ENCODE assay signal across 8 cellular contexts in the genomic region with DNA sequence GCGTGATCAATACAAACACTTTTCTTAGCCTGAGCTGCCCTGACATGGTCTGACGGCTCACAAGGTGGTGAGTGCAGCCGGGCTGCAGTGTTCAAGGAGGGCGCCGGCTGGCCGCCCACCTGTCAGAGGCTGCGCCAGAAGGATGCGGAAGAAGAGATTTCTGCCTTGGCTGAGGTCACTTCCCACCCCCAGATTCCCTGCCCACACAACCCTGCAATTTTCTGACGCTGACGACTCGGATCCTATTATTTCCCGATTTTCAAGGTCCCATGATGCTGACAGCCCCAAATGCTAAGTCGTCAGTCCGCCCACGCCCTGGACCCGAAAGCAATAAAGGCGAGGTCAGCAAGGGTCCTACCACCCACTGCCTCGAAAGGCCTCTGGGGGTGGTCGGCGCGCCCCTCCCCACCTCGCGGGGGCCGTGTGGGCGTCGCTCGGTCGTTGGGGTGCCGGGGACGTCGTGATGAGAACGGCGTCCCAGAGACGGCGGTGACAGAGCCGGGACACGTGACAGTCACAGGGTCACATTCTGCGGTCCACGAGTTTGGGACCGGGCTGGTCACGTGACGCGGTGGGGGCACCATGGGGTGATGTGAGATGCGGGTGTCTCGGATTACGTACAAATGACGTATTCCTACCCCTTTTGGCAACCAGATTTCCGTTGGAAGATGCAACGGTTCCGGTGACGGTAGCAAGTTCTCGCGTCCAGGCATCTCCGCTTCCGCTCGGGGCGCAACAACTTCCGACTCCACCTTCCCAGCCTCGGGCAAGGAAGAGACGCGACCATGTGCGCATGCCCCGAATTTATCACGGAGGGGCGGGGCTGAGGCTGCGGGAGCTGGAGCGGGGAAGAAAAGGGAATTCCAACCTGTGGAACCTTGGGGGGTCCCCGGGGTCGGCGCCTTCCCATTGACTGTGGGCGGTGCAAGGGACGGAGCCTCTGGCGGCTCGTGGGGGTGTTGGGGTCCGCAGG. TPM values are rescaled to one million over a fixed set of nuclear protein-coding genes. Genes with fewer than 3 reads are reported as not detected.
A peak's percentile ranks its signal among the peaks of the same experiment; 100 is the strongest.
DNase-seq lines count a peak whose midpoint lies in the region; ATAC-seq and TF ChIP-seq lines count a peak whose summit lies in the region.

A gene with protein sequence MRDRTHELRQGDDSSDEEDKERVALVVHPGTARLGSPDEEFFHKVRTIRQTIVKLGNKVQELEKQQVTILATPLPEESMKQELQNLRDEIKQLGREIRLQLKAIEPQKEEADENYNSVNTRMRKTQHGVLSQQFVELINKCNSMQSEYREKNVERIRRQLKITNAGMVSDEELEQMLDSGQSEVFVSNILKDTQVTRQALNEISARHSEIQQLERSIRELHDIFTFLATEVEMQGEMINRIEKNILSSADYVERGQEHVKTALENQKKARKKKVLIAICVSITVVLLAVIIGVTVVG (plus strand): TSS at position 823 of the 973 bp plus-strand sequence. CDS start 248 bp downstream, outside the sequence.

- peaks cover 18% of the 10 kb centered on the region for H3K4me1 ChIP-seq in CD8-positive, alpha-beta T cell (ENCODE audit: insufficient read depth, low read length)
- peaks cover 6% of the 10 kb centered on the region for H3K4me1 ChIP-seq in effector memory CD4-positive, alpha-beta T cell (ENCODE audit: control insufficient read depth, insufficient read depth, low read length, poor library complexity, severe bottlenecking)

- H3K27ac Mint-ChIP-seq in CD8-positive, alpha-beta T cell = peak within 1 kb of the TSS; percentile 99

- peak within 1 kb of the TSS; percentile 98 for H3K27ac ChIP-seq in CD8-positive, alpha-beta T cell (ENCODE audit: low read depth, low read length)
- H3K27ac ChIP-seq in effector memory CD4-positive, alpha-beta T cell (ENCODE audit: insufficient read depth, low read length, poor library complexity, severe bottlenecking) = peak within 1 kb of the TSS; percentile 88

- CTCF ChIA-PET in CD8-positive, alpha-beta T cell (lab: Charles Lee) = interaction anchor here (1.3 kb wide), 1 partner anchor 52 kb away, joined by 3 read pairs; no protein-coding TSS in a partner anchor
- CTCF ChIA-PET in activated CD8-positive, alpha-beta memory T cell treated with anti-CD3 and anti-CD28 coated beads for 36 hours (lab: Charles Lee) = interaction anchor here (1.0 kb wide), 1 partner anchor 48 kb away, joined by 3 read pairs; a partner anchor contains a TSS

- intact Hi-C loops in CD8-positive, alpha-beta T cell (cut with DNase I, micrococcal nuclease) = loop anchor here (1.0 to 5.0 kb wide), 14 partner anchors 23 to 426 kb away; a partner anchor contains a TSS

- H3K36me3 ChIP-seq in CD8-positive, alpha-beta T cell (ENCODE audit: insufficient read depth, low read length) = peaks cover 19% of the 10 kb centered on the region
- H3K36me3 ChIP-seq in effector memory CD4-positive, alpha-beta T cell (ENCODE audit: control insufficient read depth, insufficient read depth, low read length) = peaks cover 13% of the 10 kb centered on the region

- ATAC-seq in CD8-positive, alpha-beta T cell = peak; percentile 73
- ATAC-seq in GM19468 (IDR thresholded peaks at IDR 0.05; ENCODE audit: extremely low read depth, unreplicated experiment) = peak; percentile 71

- peak within 1 kb of the TSS; percentile 98 for H3K4me3 Mint-ChIP-seq in CD8-positive, alpha-beta T cell

- H3K4me1 Mint-ChIP-seq in CD8-positive, alpha-beta T cell (ENCODE audit: low read depth) = peaks cover 28% of the 10 kb centered on the region

- H3K27me3 ChIP-seq in CD8-positive, alpha-beta T cell (ENCODE audit: insufficient read depth, low read length) = no peaks in the 10 kb centered on the region
- no peaks in the 10 kb centered on the region for H3K27me3 ChIP-seq in effector memory CD4-positive, alpha-beta T cell (replicated peaks; ENCODE audit: control insufficient read depth, insufficient read depth, low read length, poor library complexity, severe bottlenecking)

- peak within 1 kb of the TSS; percentile 88 for H3K4me3 ChIP-seq in CD8-positive, alpha-beta T cell (ENCODE audit: low read depth, low read length)
- H3K4me3 ChIP-seq in effector memory CD4-positive, alpha-beta T cell (ENCODE audit: insufficient read depth, low read depth, low read length, poor library complexity, severe bottlenecking) = peak within 1 kb of the TSS; percentile 93

- no peak for TF ChIP-seq CTCF in CD8-positive, alpha-beta T cell (IDR thresholded peaks at IDR 0.05)

- no peaks in the 10 kb centered on the region for H3K27me3 Mint-ChIP-seq in CD8-positive, alpha-beta T cell (ENCODE audit: low read depth)

- POLR2A ChIA-PET in CD8-positive, alpha-beta T cell (lab: Charles Lee) = interaction anchor here (0.5 to 3.6 kb wide), 4 partner anchors 25 to 148 kb away, joined by 4 to 26 read pairs (median 5); a partner anchor contains a TSS
- POLR2A ChIA-PET in activated CD8-positive, alpha-beta memory T cell treated with anti-CD3 and anti-CD28 coated beads for 36 hours (lab: Charles Lee) = interaction anchor here (0.5 to 1.5 kb wide), 4 partner anchors 84 to 427 kb away, joined by 3 to 4 read pairs (median 3); a partner anchor contains a TSS

- peak; percentile 93 to 99 (median 96) for DNase-seq in CD8-positive, alpha-beta T cell
- peak; percentile 89 for DNase-seq in HS-5 (ENCODE audit: low read depth)
- peak; percentile 96 for DNase-seq in NK-92 treated with Interleukin-12 subunit alpha and Interleukin-12 subunit beta, amount 100 ng/mL, for 24 hours (lab: John Stamatoyannopoulos, UW)
- peak; percentile 97 to 98 (median 98) for DNase-seq in effector memory CD4-positive, alpha-beta T cell
- DNase-seq in medulla oblongata (ENCODE audit: extremely low spot score) = peak; percentile 100
- DNase-seq in stimulated activated CD8-positive, alpha-beta memory T cell treated with anti-CD3 and anti-CD28 coated beads, Interleukin-12 subunit alpha, Interleukin-12 subunit beta, amount 100 ng/mL, for 1 hour (ENCODE audit: low read depth) = peak; percentile 98

- no peaks in the 10 kb centered on the region for H3K9me3 ChIP-seq in CD8-positive, alpha-beta T cell (ENCODE audit: low read length)
- no peaks in the 10 kb centered on the region for H3K9me3 ChIP-seq in effector memory CD4-positive, alpha-beta T cell (ENCODE audit: control insufficient read depth, low read length)

- H3K9me3 Mint-ChIP-seq in CD8-positive, alpha-beta T cell = no peaks in the 10 kb centered on the region

- peaks cover 27% of the 10 kb centered on the region for H3K36me3 Mint-ChIP-seq in CD8-positive, alpha-beta T cell

RNA-seq across cellular contexts. Expression of the gene that starts here (rescaled TPM):
- total RNA-seq in CD8-positive, alpha-beta T cell = 10 to 100 TPM; 63.8 to 69.9 TPM
- 10 to 100 TPM; 40.0 to 41.2 TPM for total RNA-seq in activated CD8-positive, alpha-beta memory T cell treated with anti-CD3 and anti-CD28 coated beads for 36 hours

Comparison
In these comparisons a context has a peak if more than half of its experiments do, and no peak if none do; other contexts are left out.
1. Peak in every context shown above with its lines: DNase-seq, ATAC-seq, H3K4me3 ChIP-seq and H3K27ac ChIP-seq.